ENCODE assay signal across 8 cellular contexts in genomic region chr15:56242576-56243116, GRCh38. TPM values are rescaled to one million over a fixed set of nuclear protein-coding genes. Genes with fewer than 3 reads are reported as not detected.
DNase-seq lines count a peak whose midpoint lies in the region; FAIRE-seq and TF ChIP-seq lines count a peak whose summit lies in the region.

No MANE protein-coding gene starts in this region.

- no peak for TF ChIP-seq EP300 in ovary (IDR thresholded peaks at IDR 0.05)

- H3K36me3 Mint-ChIP-seq in endothelial cell (ENCODE audit: low read depth, unreplicated experiment): peaks cover 3% of the 10 kb centered on the region

- no peak for FAIRE-seq in D721Med (lab: Jason Lieb, UNC)

- H3K4me1 Mint-ChIP-seq in endothelial cell (ENCODE audit: unreplicated experiment): peaks cover 17% of the 10 kb centered on the region

- peak overlapping the region in 1 of 2 donors; percentile 92 for H3K27ac ChIP-seq in ovary

- H3K4me3 Mint-ChIP-seq in endothelial cell (ENCODE audit: unreplicated experiment): peak overlapping the region; percentile 98

- DNase-seq in NCI-H82 (lab: John Stamatoyannopoulos, UW) (peak; percentile 86), NCI-H82 treated with DMSO at 0.1 percent for 48 hours (lab: John Stamatoyannopoulos, UW; ENCODE audit: unreplicated experiment) (no peak), RPMI7951 (ENCODE audit: low read depth) (peak; percentile 3), endothelial cell (ENCODE audit: low spot score) (no peak), ovary (no peak), D721Med (ENCODE audit: insufficient read length, low spot score) (no peak), 8988T (no peak), ureter (ENCODE audit: low spot score) (no peak)

- H3K36me3 ChIP-seq in ovary: no peaks in the 10 kb centered on the region

- no peak for TF ChIP-seq CTCF in endothelial cell (IDR thresholded peaks at IDR 0.05; ENCODE audit: unreplicated experiment)
- TF ChIP-seq CTCF in ovary (IDR thresholded peaks at IDR 0.05): no peak
- TF ChIP-seq CTCF in D721Med (IDR thresholded peaks at IDR 0.05; ENCODE audit: insufficient read depth, missing control alignments): no peak

- intact Hi-C loops in ovary (cut with DNase I): loop anchor here in 1 of 4 donors (10.0 kb wide), 1 partner anchor 248 kb away; the partner anchor contains the start of gene NEDD4

- WGBS in ovary, 3 donors: 0 to 1% (median 0%) methylated on average over 11 of the region's 11 CpGs

- TF ChIP-seq POLR2A in ovary (IDR thresholded peaks at IDR 0.05): no peak

- H3K4me3 ChIP-seq in ovary: peak overlapping the region; percentile 94

- H3K9me3 Mint-ChIP-seq in endothelial cell (ENCODE audit: unreplicated experiment): no peaks in the 10 kb centered on the region

- no peaks in the 10 kb centered on the region for H3K9me3 ChIP-seq in ovary

- peaks cover 2% of the 10 kb centered on the region for H3K4me1 ChIP-seq in ovary (ENCODE audit: insufficient read depth)

- H3K27me3 Mint-ChIP-seq in endothelial cell (ENCODE audit: unreplicated experiment): peaks cover 5% of the 10 kb centered on the region

- no peaks in the 10 kb centered on the region for H3K27me3 ChIP-seq in ovary

- H3K27ac Mint-ChIP-seq in endothelial cell (ENCODE audit: unreplicated experiment): peak overlapping the region; percentile 79

RNA-seq across cellular contexts. Expression of gene RFX7, which starts 1.0 kb away (rescaled TPM):
- 6.1 and 7.8 TPM in 2 replicates for total RNA-seq in RPMI7951 (2014; rRNA removed; shearing (Covaris generic))
- total RNA-seq in endothelial cell (ENCODE audit: unreplicated experiment): 37.7 TPM
- 10 to 100 TPM in 5 of 7 donors, 1 to 10 TPM in 2; 6.3 to 19.5 (median 16.3) TPM for total RNA-seq in ovary
- 10 to 100 TPM in 1 of 2 donors, 1 to 10 TPM in 1; 3.0 to 10.8 TPM for polyA plus RNA-seq in ovary
- total RNA-seq in ureter: 36.0 TPM

Comparison
In these comparisons a context has a peak if more than half of its experiments do, and no peak if none do; other contexts are left out.
1. DNase-seq: peak in NCI-H82 (single experiment) and RPMI7951 (single experiment); none in NCI-H82 treated with DMSO at 0.1 percent for 48 hours (single experiment), endothelial cell (single experiment), ovary (0 of 5), D721Med (single experiment), 8988T (single experiment) and ureter (single experiment).